Comparison of ENCODE assay signal across 15 cellular contexts in genomic region chr2:71796174-71796592, GRCh38.
A peak's percentile ranks its signal among the peaks of the same experiment; 100 is the strongest.
DNase-seq lines count a peak whose midpoint lies in the region; ATAC-seq and TF ChIP-seq lines count a peak whose summit lies in the region.
"Had no signal": no experiment of that assay in that cellular context is flagged by ENCODE, and none has a peak within 500 bp of the region (broad histone marks: within the 10 kb centered on the region; RNA-seq: fewer than 3 reads in every experiment).

No MANE protein-coding gene starts in this region.

- H2BK12ac ChIP-seq in trophoblast cell (ENCODE audit: low read length), result no peak overlapping the region

- no peaks in the 10 kb centered on the region for H3K79me1 ChIP-seq in trophoblast cell (ENCODE audit: low read length)

- intact Hi-C loops in activated CD8-positive, alpha-beta T cell treated with anti-CD3 and anti-CD28 coated beads for 36 hours (cut with micrococcal nuclease), result loop anchor here (5.0 kb wide), 2 partner anchors 184 to 249 kb away; no protein-coding TSS in a partner anchor

- H3K27me3 ChIP-seq in GM23248 (replicated peaks; ENCODE audit: insufficient read depth), result no peaks in the 10 kb centered on the region; the same call in 1 of the 2 replicates
- no peaks in the 10 kb centered on the region for H3K27me3 ChIP-seq in trophoblast cell (ENCODE audit: insufficient read depth, low read length)

- H3K4ac ChIP-seq in trophoblast cell (ENCODE audit: low read depth, low read length), result no peak overlapping the region

- no peaks in the 10 kb centered on the region for H3K9me3 Mint-ChIP-seq in activated CD8-positive, alpha-beta T cell treated with anti-CD3 and anti-CD28 coated beads for 36 hours
- H3K9me3 Mint-ChIP-seq: activated CD4-positive, alpha-beta T cell treated with anti-CD3 and anti-CD28 coated beads, Interleukin-2, amount 10 ng/mL, durations not matched to agents 7 days and 5 days; naive thymus-derived CD8-positive, alpha-beta T cell had no signal

- no peaks in the 10 kb centered on the region for H3K9me3 ChIP-seq in GM23248 (ENCODE audit: low read depth)
- H3K9me3 ChIP-seq in trophoblast cell (ENCODE audit: insufficient read depth, low read depth, low read length), result no peaks in the 10 kb centered on the region
- H3K9me3 ChIP-seq: thoracic aorta had no signal

- ATAC-seq in activated CD8-positive, alpha-beta T cell treated with anti-CD3 and anti-CD28 coated beads for 36 hours, result no peak

- H3K23ac ChIP-seq in trophoblast cell (ENCODE audit: low read length), result no peak overlapping the region

- no peak overlapping the region for H3K4me3 ChIP-seq in GM23248
- no peak overlapping the region for H3K4me3 ChIP-seq in trophoblast cell (ENCODE audit: low read depth, low read length)
- H3K4me3 ChIP-seq: thoracic aorta had no signal

- H2BK5ac ChIP-seq in trophoblast cell (ENCODE audit: low read depth, low read length, poor library complexity), result no peak overlapping the region

- CTCF ChIA-PET in activated CD8-positive, alpha-beta T cell treated with anti-CD3 and anti-CD28 coated beads for 36 hours (lab: Charles Lee), result interaction anchor here (0.8 to 1.4 kb wide), 3 partner anchors 154 to 355 kb away, joined by 3 to 4 read pairs (median 3); no protein-coding TSS in a partner anchor

- H3K36me3 Mint-ChIP-seq in activated CD8-positive, alpha-beta T cell treated with anti-CD3 and anti-CD28 coated beads for 36 hours (ENCODE audit: low read depth), result no peaks in the 10 kb centered on the region
- H3K36me3 Mint-ChIP-seq: naive thymus-derived CD8-positive, alpha-beta T cell had no signal

- no peak overlapping the region for H4K12ac ChIP-seq in trophoblast cell (ENCODE audit: low read depth, low read length)

- no peaks in the 10 kb centered on the region for H3K79me2 ChIP-seq in GM23248 (ENCODE audit: insufficient read depth)
- no peaks in the 10 kb centered on the region for H3K79me2 ChIP-seq in trophoblast cell (ENCODE audit: control insufficient read depth, insufficient read depth, low read length, poor library complexity)

- no peaks in the 10 kb centered on the region for H3F3A ChIP-seq in GM23248 (ENCODE audit: insufficient read depth)

- H4K91ac ChIP-seq in trophoblast cell (ENCODE audit: low read depth, low read length), result no peak overlapping the region

- H3K36me3 ChIP-seq in GM23248 (ENCODE audit: low read depth) (no peaks in the 10 kb centered on the region), trophoblast cell (ENCODE audit: control insufficient read depth in 1 of 2, insufficient read depth in 2 of 2, low read length in 2 of 2) (no peaks in the 10 kb centered on the region)
- H3K36me3 ChIP-seq: thoracic aorta had no signal

- DNase-seq in GM23248 (peak; percentile 83), RPMI7951 (ENCODE audit: low read depth) (peak; percentile 97), epidermal melanocyte (ENCODE audit: insufficient read length, low spot score) (peak; percentile 36), trophoblast cell (peak; percentile 94), activated gamma-delta T cell treated with Interleukin-2 at 50 U/mL for 16 hours (no peak), medulla oblongata (ENCODE audit: extremely low spot score) (no peak), NCI-H187 (lab: John Stamatoyannopoulos, UW) (no peak)
- DNase-seq in activated CD8-positive, alpha-beta T cell treated with anti-CD3 and anti-CD28 coated beads for 36 hours, result no peak
- DNase-seq: activated CD4-positive, alpha-beta T cell treated with anti-CD3 and anti-CD28 coated beads, Interleukin-2, amount 10 ng/mL, durations not matched to agents 7 days and 5 days; cerebellar nuclear complex; COR-L47; naive thymus-derived CD8-positive, alpha-beta T cell; NCI-H1694 treated with DMSO at 0.1 percent for 48 hours; NCI-H82 had no signal

- TF ChIP-seq CTCF in activated CD8-positive, alpha-beta T cell treated with anti-CD3 and anti-CD28 coated beads for 36 hours (IDR thresholded peaks at IDR 0.05), result no peak

- no peak overlapping the region for H4K8ac ChIP-seq in trophoblast cell (ENCODE audit: low read depth, low read length)

- H3K4me1 ChIP-seq in GM23248 (ENCODE audit: insufficient read depth) (peaks cover 22% of the 10 kb centered on the region), trophoblast cell (ENCODE audit: control insufficient read depth in 1 of 2, insufficient read depth in 2 of 2, low read length in 2 of 2) (peaks cover 12 to 15% of the 10 kb centered on the region in 2 experiments)

- in situ Hi-C loops in GM23248 (cut with MboI), result no loop called here

- no peak overlapping the region for H2AK5ac ChIP-seq in trophoblast cell (ENCODE audit: low read length)

- no peak overlapping the region for H2BK120ac ChIP-seq in trophoblast cell (ENCODE audit: insufficient read depth, low read length, poor library complexity)

- H3K9ac ChIP-seq in GM23248 (no peak overlapping the region), trophoblast cell (ENCODE audit: low read length) (no peak overlapping the region)

- POLR2A ChIA-PET in activated CD8-positive, alpha-beta T cell treated with anti-CD3 and anti-CD28 coated beads for 36 hours (lab: Charles Lee), result no interaction called here

- no peak overlapping the region for H3K4me3 Mint-ChIP-seq in activated CD8-positive, alpha-beta T cell treated with anti-CD3 and anti-CD28 coated beads for 36 hours
- H3K4me3 Mint-ChIP-seq: activated CD4-positive, alpha-beta T cell treated with anti-CD3 and anti-CD28 coated beads, Interleukin-2, amount 10 ng/mL, durations not matched to agents 7 days and 5 days; naive thymus-derived CD8-positive, alpha-beta T cell had no signal

- H3K4me2 ChIP-seq in GM23248 (ENCODE audit: unreplicated experiment), result peak overlapping the region; percentile 21
- no peak overlapping the region for H3K4me2 ChIP-seq in trophoblast cell (ENCODE audit: low read length)

- no peak overlapping the region for H3K27ac Mint-ChIP-seq in activated CD8-positive, alpha-beta T cell treated with anti-CD3 and anti-CD28 coated beads for 36 hours
- H3K27ac Mint-ChIP-seq: activated CD4-positive, alpha-beta T cell treated with anti-CD3 and anti-CD28 coated beads, Interleukin-2, amount 10 ng/mL, durations not matched to agents 7 days and 5 days; naive thymus-derived CD8-positive, alpha-beta T cell had no signal

- H2AFZ ChIP-seq in GM23248 (no peak overlapping the region), trophoblast cell (ENCODE audit: insufficient read depth, low read length, poor library complexity) (no peak overlapping the region)

- no peaks in the 10 kb centered on the region for H3K4me1 Mint-ChIP-seq in activated CD8-positive, alpha-beta T cell treated with anti-CD3 and anti-CD28 coated beads for 36 hours (ENCODE audit: low read depth)
- H3K4me1 Mint-ChIP-seq: activated CD4-positive, alpha-beta T cell treated with anti-CD3 and anti-CD28 coated beads, Interleukin-2, amount 10 ng/mL, durations not matched to agents 7 days and 5 days; naive thymus-derived CD8-positive, alpha-beta T cell had no signal

- H3K18ac ChIP-seq in trophoblast cell (ENCODE audit: low read length), result no peak overlapping the region

- H4K20me1 ChIP-seq in GM23248 (ENCODE audit: insufficient read depth), result no peaks in the 10 kb centered on the region

- H3K27me3 Mint-ChIP-seq in activated CD8-positive, alpha-beta T cell treated with anti-CD3 and anti-CD28 coated beads for 36 hours, result no peaks in the 10 kb centered on the region
- H3K27me3 Mint-ChIP-seq: activated CD4-positive, alpha-beta T cell treated with anti-CD3 and anti-CD28 coated beads, Interleukin-2, amount 10 ng/mL, durations not matched to agents 7 days and 5 days had no signal

- H3K27ac ChIP-seq in GM23248 (no peak overlapping the region), trophoblast cell (ENCODE audit: low read depth, low read length) (no peak overlapping the region)

- H3K14ac ChIP-seq in trophoblast cell (ENCODE audit: low read length), result no peak overlapping the region

- 2 to 4% methylated on average over 9 of the region's 9 CpGs for WGBS in GM23248 (ENCODE audit: low coverage in 1 of 2, low lambda C conversion rate in 2 of 2, missing lambda C conversion rate in 2 of 2), 2 experiments
- WGBS in trophoblast cell (ENCODE audit: extremely low coverage, insufficient coverage, insufficient read length), result no CpG with 5 or more reads among the region's 9 CpGs

- no peaks in the 10 kb centered on the region for H3K9me2 ChIP-seq in GM23248 (ENCODE audit: insufficient read depth)

Comparison
In these comparisons a context has a peak if more than half of its experiments do, and no peak if none do; other contexts are left out.
1. DNase-seq: peak in GM23248 (single experiment), RPMI7951 (single experiment), epidermal melanocyte (single experiment) and trophoblast cell (2 of 2); none in activated CD8-positive, alpha-beta T cell treated with anti-CD3 and anti-CD28 coated beads for 36 hours (single experiment), activated gamma-delta T cell treated with Interleukin-2 at 50 U/mL for 16 hours (single experiment), medulla oblongata (single experiment) and NCI-H187 (0 of 2).